In the genomic region with DNA sequence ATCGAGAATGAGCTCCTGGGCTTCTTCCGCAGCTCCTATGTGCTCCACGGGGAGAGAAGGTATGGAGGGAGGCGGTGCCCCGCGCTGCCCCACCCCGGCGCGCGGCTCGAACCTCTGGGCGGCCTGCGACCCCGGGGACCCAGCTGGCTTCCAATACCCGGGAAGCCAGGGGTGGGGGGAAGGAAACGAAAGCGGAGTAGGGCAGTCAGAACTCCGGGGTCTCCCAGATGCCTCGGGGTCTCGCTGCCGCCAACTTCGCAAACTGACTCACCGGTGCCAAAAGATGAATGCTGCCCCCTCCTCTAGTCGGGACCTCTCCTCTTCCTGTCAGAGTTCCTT, we compare ENCODE assay signal across 11 cellular contexts. TPM values are rescaled to one million over a fixed set of nuclear protein-coding genes. Genes with fewer than 3 reads are reported as not detected.
DNase-seq lines count a peak whose midpoint lies in the region; ATAC-seq and TF ChIP-seq lines count a peak whose summit lies in the region.
"Had no signal": no experiment of that assay in that cellular context is flagged by ENCODE, and none has a peak within 500 bp of the region (broad histone marks: within the 10 kb centered on the region; RNA-seq: fewer than 3 reads in every experiment).

No MANE protein-coding gene starts in this region.

- TF ChIP-seq CTCF in heart right ventricle (IDR thresholded peaks at IDR 0.05) (no peak), esophagus muscularis mucosa (IDR thresholded peaks at IDR 0.05) (no peak), uterus (IDR thresholded peaks at IDR 0.05) (no peak)

- 0 to 1% methylated on average over 24 of the region's 24 CpGs for WGBS in heart right ventricle, 2 donors
- 0% methylated on average over 9 of the region's 24 CpGs for WGBS in esophagus muscularis mucosa

- intact Hi-C loops in heart right ventricle (cut with DNase I), result no loop called here
- intact Hi-C loops in cardiac septum (cut with DNase I), result no loop called here
- intact Hi-C loops in esophagus muscularis mucosa (cut with DNase I), result no loop called here
- intact Hi-C loops in uterus (cut with DNase I; ENCODE audit: low total_unique reads), result no loop called here

- no peaks in the 10 kb centered on the region for H3K9me3 ChIP-seq in heart right ventricle
- no peaks in the 10 kb centered on the region for H3K9me3 ChIP-seq in esophagus muscularis mucosa
- H3K9me3 ChIP-seq in muscle layer of duodenum (ENCODE audit: control insufficient read depth in 1 of 2, low read length in 2 of 2), result no peaks in the 10 kb centered on the region
- no peaks in the 10 kb centered on the region for H3K9me3 ChIP-seq in uterus

- H3K36me3 ChIP-seq in heart right ventricle (no peaks in the 10 kb centered on the region), esophagus muscularis mucosa (no peaks in the 10 kb centered on the region), muscle layer of duodenum (ENCODE audit: control insufficient read depth in 1 of 2, insufficient read depth in 2 of 2, low read length in 2 of 2) (no peaks in the 10 kb centered on the region), uterus (no peaks in the 10 kb centered on the region)

- ATAC-seq in heart right ventricle (peak in 2 of 8 donors; percentile 10 to 13), HG02610 (IDR thresholded peaks at IDR 0.05; ENCODE audit: unreplicated experiment) (no peak)
- ATAC-seq: activated CD8-positive, alpha-beta T cell treated with anti-CD3 and anti-CD28 coated beads for 36 hours had no signal

- H3K4me3 ChIP-seq in heart right ventricle (peak overlapping the region in 8 of 10 donors; percentile 33 to 60 (median 53)), esophagus muscularis mucosa (peak overlapping the region; percentile 57 to 71 (median 60)), muscle layer of duodenum (ENCODE audit: low read depth in 1 of 2, low read length in 2 of 2) (peak overlapping the region; percentile 38 to 79), uterus (peak overlapping the region; percentile 43 to 65)

- peaks cover 14 to 99% (median 78%) of the 10 kb centered on the region in 7 donors for H3K27me3 ChIP-seq in heart right ventricle
- H3K27me3 ChIP-seq in esophagus muscularis mucosa, result peaks cover 0 to 73% (median 23%) of the 10 kb centered on the region in 4 donors
- H3K27me3 ChIP-seq in muscle layer of duodenum (ENCODE audit: low read depth, low read length), result peaks cover 26% of the 10 kb centered on the region
- no peaks in the 10 kb centered on the region for H3K27me3 ChIP-seq in uterus

- TF ChIP-seq EP300 in esophagus muscularis mucosa (IDR thresholded peaks at IDR 0.05), result no peak

- TF ChIP-seq POLR2A in esophagus muscularis mucosa (IDR thresholded peaks at IDR 0.05; ENCODE audit: low read depth) (no peak), uterus (IDR thresholded peaks at IDR 0.05) (no peak)

- H3K4me1 ChIP-seq in heart right ventricle (peaks cover 0 to 25% (median 13%) of the 10 kb centered on the region in 9 donors), esophagus muscularis mucosa (peaks cover 12 to 31% (median 29%) of the 10 kb centered on the region in 4 donors), muscle layer of duodenum (ENCODE audit: control insufficient read depth in 1 of 2, insufficient read depth in 2 of 2, low read length in 2 of 2) (peaks cover 0 to 23% of the 10 kb centered on the region in 2 donors), uterus (no peaks in the 10 kb centered on the region)

- DNase-seq in heart right ventricle (no peak), cardiac septum (ENCODE audit: low spot score) (no peak), esophagus muscularis mucosa (ENCODE audit: extremely low spot score) (no peak), uterus (peak in 1 of 2 donors; percentile 13), medulla oblongata (ENCODE audit: extremely low spot score) (no peak), NK-92 (lab: John Stamatoyannopoulos, UW; ENCODE audit: unreplicated experiment) (no peak)
- DNase-seq: Kasumi-1; naive thymus-derived CD4-positive, alpha-beta T cell had no signal

- H3K27ac ChIP-seq in heart right ventricle (no peak overlapping the region), esophagus muscularis mucosa (replicated peaks in 1 of 4) (no peak overlapping the region), muscle layer of duodenum (ENCODE audit: low read length) (no peak overlapping the region), uterus (peak overlapping the region; percentile 4 to 77)

RNA-seq across cellular contexts. Expression of gene TRHDE, which starts 1.3 kb away (rescaled TPM):
- total RNA-seq in heart right ventricle, result under 1 TPM; 0.12 to 0.97 (median 0.51) TPM
- polyA plus RNA-seq in heart right ventricle, result under 1 TPM; 0.10 to 0.15 TPM
- total RNA-seq in cardiac septum, result 0.30 TPM
- 1 to 10 TPM in 1 of 4 donors, under 1 TPM in 3; 0.33 to 1.2 (median 0.74) TPM for total RNA-seq in esophagus muscularis mucosa
- total RNA-seq in uterus, result 10 to 100 TPM in 2 of 4 donors, 1 to 10 TPM in 1, under 1 TPM in 1; 0.77 to 31.2 (median 12.9) TPM
- total RNA-seq: activated CD8-positive, alpha-beta T cell treated with anti-CD3 and anti-CD28 coated beads for 36 hours; naive thymus-derived CD4-positive, alpha-beta T cell had no signal
- polyA plus RNA-seq: naive thymus-derived CD4-positive, alpha-beta T cell had no signal

Comparison
In these comparisons a context has a peak if more than half of its experiments do, and no peak if none do; other contexts are left out.
1. H3K27ac ChIP-seq: peak in uterus (2 of 2); none in heart right ventricle (0 of 10), esophagus muscularis mucosa (0 of 4) and muscle layer of duodenum (single experiment).
2. Peak in every context shown above with its lines, with median percentiles within 50 percentile points of each other: H3K4me3 ChIP-seq.